ENCODE assay signal across 14 cellular contexts in genomic region chr17:77353684-77354419, GRCh38.
DNase-seq lines count a peak whose midpoint lies in the region; ATAC-seq and TF ChIP-seq lines count a peak whose summit lies in the region.
"Had no signal": no experiment of that assay in that cellular context is flagged by ENCODE, and none has a peak within 500 bp of the region (broad histone marks: within the 10 kb centered on the region; RNA-seq: fewer than 3 reads in every experiment).

No MANE protein-coding gene starts in this region.

- H3K27ac ChIP-seq in ACC112 (ENCODE audit: low read depth, low read length), result peak overlapping the region; percentile 93
- peak overlapping the region; percentile 90 for H3K27ac ChIP-seq in RWPE1
- H3K27ac ChIP-seq in esophagus squamous epithelium, result peak overlapping the region; percentile 70 to 89 (median 78)
- H3K27ac ChIP-seq: C4-2B had no signal

- H3K36me3 ChIP-seq in ACC112 (ENCODE audit: insufficient read depth, low read length) (no peaks in the 10 kb centered on the region; the same call in 1 of the 2 replicates), esophagus squamous epithelium (no peaks in the 10 kb centered on the region)
- H3K36me3 ChIP-seq: heart left ventricle had no signal

- H3K79me2 ChIP-seq in ACC112 (ENCODE audit: control insufficient read depth, insufficient read depth, low read length, unreplicated experiment), result peaks cover 72% of the 10 kb centered on the region

- H3K4me1 ChIP-seq in ACC112 (ENCODE audit: control insufficient read depth, insufficient read depth, low read length, unreplicated experiment) (peaks cover 62% of the 10 kb centered on the region), esophagus squamous epithelium (peaks cover 38 to 81% (median 44%) of the 10 kb centered on the region in 3 donors)

- peaks cover 46% of the 10 kb centered on the region for H3K4me1 Mint-ChIP-seq in osteocyte (ENCODE audit: unreplicated experiment)

- H3K9me3 Mint-ChIP-seq in osteocyte (ENCODE audit: unreplicated experiment), result no peaks in the 10 kb centered on the region
- H3K9me3 Mint-ChIP-seq: activated T-cell treated with anti-CD3 and anti-CD28 coated beads, Interleukin-2, amount 50 U/mL, for 72 hours had no signal

- no peak for TF ChIP-seq POLR2A in esophagus squamous epithelium (IDR thresholded peaks at IDR 0.05)

- H3K27me3 ChIP-seq in ACC112 (ENCODE audit: insufficient read depth, low read length) (no peaks in the 10 kb centered on the region), esophagus squamous epithelium (no peaks in the 10 kb centered on the region)
- H3K27me3 ChIP-seq: heart left ventricle had no signal

- H3K4me3 ChIP-seq in ACC112 (ENCODE audit: low read depth, low read length), result no peak overlapping the region
- no peak overlapping the region for H3K4me3 ChIP-seq in esophagus squamous epithelium
- H3K4me3 ChIP-seq: heart left ventricle, mucosa of descending colon had no signal

- intact Hi-C loops in esophagus squamous epithelium (cut with DNase I), result no loop called here

- no peaks in the 10 kb centered on the region for H3K9me3 ChIP-seq in esophagus squamous epithelium
- H3K9me3 ChIP-seq: heart left ventricle, mucosa of descending colon had no signal

- H3K27ac Mint-ChIP-seq in osteocyte (ENCODE audit: unreplicated experiment), result peak overlapping the region; percentile 2
- H3K27ac Mint-ChIP-seq: activated T-cell treated with anti-CD3 and anti-CD28 coated beads, Interleukin-2, amount 50 U/mL, for 72 hours had no signal

- H2AFZ ChIP-seq in ACC112 (ENCODE audit: low read length, unreplicated experiment), result no peak overlapping the region

- H3K4me3 Mint-ChIP-seq in osteocyte (ENCODE audit: unreplicated experiment), result no peak overlapping the region
- H3K4me3 Mint-ChIP-seq: activated T-cell treated with anti-CD3 and anti-CD28 coated beads, Interleukin-2, amount 50 U/mL, for 72 hours had no signal

- 56 to 68% methylated on average over 13 to 14 of the region's 15 CpGs for WGBS in esophagus squamous epithelium, 2 donors

- H3K27me3 Mint-ChIP-seq in osteocyte (ENCODE audit: unreplicated experiment), result no peaks in the 10 kb centered on the region

- ATAC-seq in HG03196 (IDR thresholded peaks at IDR 0.05; ENCODE audit: unreplicated experiment) (no peak), HG03432 (IDR thresholded peaks at IDR 0.05; ENCODE audit: unreplicated experiment) (no peak), GM21515 (IDR thresholded peaks at IDR 0.05; ENCODE audit: unreplicated experiment) (no peak)

- TF ChIP-seq CTCF in RWPE1 (conservative IDR thresholded peaks at IDR 0.05; ENCODE audit: low read depth), result no peak
- no peak for TF ChIP-seq CTCF in esophagus squamous epithelium (IDR thresholded peaks at IDR 0.05)
- TF ChIP-seq CTCF in osteocyte (IDR thresholded peaks at IDR 0.05), result no peak

- no peaks in the 10 kb centered on the region for H3K36me3 Mint-ChIP-seq in osteocyte (ENCODE audit: unreplicated experiment)

- POLR2A ChIA-PET in RWPE1 (lab: Yijun Ruan, JAX; ENCODE audit: low non-redundant PET), result no interaction called here

- CTCF ChIA-PET in RWPE1 (lab: Yijun Ruan, JAX), result interaction anchor here (0.6 kb wide), 1 partner anchor 329 kb away, joined by 5 read pairs; no protein-coding TSS in a partner anchor

- DNase-seq in RWPE1 (ENCODE audit: low spot score), result no peak
- no peak for DNase-seq in esophagus squamous epithelium (lab: John Stamatoyannopoulos, UW)
- DNase-seq in osteocyte (ENCODE audit: extremely low spot score, unreplicated experiment), result peak; percentile 73
- no peak for DNase-seq in AG20443 (ENCODE audit: low spot score)
- DNase-seq: activated T-cell treated with anti-CD3 and anti-CD28 coated beads, Interleukin-2, amount 50 U/mL, for 72 hours; NCI-H1694 treated with DMSO at 0.1 percent for 48 hours; stimulated activated CD4-positive, alpha-beta T cell treated with anti-CD3 and anti-CD28 coated beads, Interleukin-2, amount 100 ng/mL, for 48 hours had no signal
